Comparison of ENCODE assay signal across 22 cellular contexts in the genomic region with DNA sequence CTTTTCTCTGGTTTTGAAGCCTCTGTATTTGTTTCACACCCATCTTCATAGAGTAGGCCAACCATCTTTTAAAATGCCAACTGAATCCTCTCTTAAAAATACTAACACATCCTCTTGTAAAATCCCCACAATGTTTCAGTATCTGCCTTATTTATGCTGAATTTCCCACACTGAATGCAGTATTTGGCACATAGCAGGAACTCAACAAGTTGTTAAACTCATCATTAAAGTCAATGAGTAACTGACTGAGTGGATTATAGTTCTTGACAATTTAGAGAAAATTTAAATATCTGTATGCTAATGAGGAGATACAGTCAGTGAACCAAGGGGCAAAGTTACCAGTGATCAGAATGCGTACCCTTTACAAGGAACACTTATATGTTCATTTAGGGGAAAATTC.
A peak's percentile ranks its signal among the peaks of the same experiment; 100 is the strongest.
DNase-seq lines count a peak whose midpoint lies in the region; ATAC-seq, FAIRE-seq and TF ChIP-seq lines count a peak whose summit lies in the region.
"Had no signal": no experiment of that assay in that cellular context is flagged by ENCODE, and none has a peak within 500 bp of the region (broad histone marks: within the 10 kb centered on the region; RNA-seq: fewer than 3 reads in every experiment).

No MANE protein-coding gene starts in this region.

- H3K9me3 ChIP-seq in SU-DHL-6 (ENCODE audit: insufficient read depth, low read length) (no peaks in the 10 kb centered on the region), iPS-18a (ENCODE audit: control insufficient read depth, low read depth, low read length) (no peaks in the 10 kb centered on the region), mucosa of descending colon (no peaks in the 10 kb centered on the region), WERI-Rb-1 (ENCODE audit: severe bottlenecking) (no peaks in the 10 kb centered on the region)
- H3K9me3 ChIP-seq: MG63, SJSA1 had no signal

- ATAC-seq in mucosa of descending colon (peak; percentile 46), GM19397 (IDR thresholded peaks at IDR 0.05; ENCODE audit: unreplicated experiment) (no peak), HG03025 (IDR thresholded peaks at IDR 0.05; ENCODE audit: low FRiP score, unreplicated experiment) (no peak)
- ATAC-seq: HCT116 had no signal

- no peak overlapping the region for H3K9ac ChIP-seq in SU-DHL-6 (ENCODE audit: low read length)
- H3K9ac ChIP-seq in iPS-18a (ENCODE audit: low read length): no peak overlapping the region

- H3K79me2 ChIP-seq in SU-DHL-6 (ENCODE audit: insufficient read depth, low read length): no peaks in the 10 kb centered on the region

- TF ChIP-seq CTCF in D721Med (IDR thresholded peaks at IDR 0.05; ENCODE audit: insufficient read depth, missing control alignments): no peak
- no peak for TF ChIP-seq CTCF in SU-DHL-6 (IDR thresholded peaks at IDR 0.05; ENCODE audit: insufficient read depth, low read length, poor library complexity, severe bottlenecking)
- TF ChIP-seq CTCF in mucosa of descending colon (IDR thresholded peaks at IDR 0.05): no peak
- no peak for TF ChIP-seq CTCF in WERI-Rb-1 (IDR thresholded peaks at IDR 0.05; ENCODE audit: low read depth, low read length)

- no peaks in the 10 kb centered on the region for H4K20me1 ChIP-seq in SU-DHL-6 (ENCODE audit: low read depth, low read length)

- no peak overlapping the region for H3K4me3 ChIP-seq in SU-DHL-6 (ENCODE audit: insufficient read depth, low read length, poor library complexity, severe bottlenecking)
- no peak overlapping the region for H3K4me3 ChIP-seq in iPS-18a (ENCODE audit: low read length)
- no peak overlapping the region for H3K4me3 ChIP-seq in mucosa of descending colon
- no peak overlapping the region for H3K4me3 ChIP-seq in WERI-Rb-1 (ENCODE audit: low read depth, low read length)
- H3K4me3 ChIP-seq: MG63, PC-9, SJSA1 had no signal

- no peak overlapping the region for H3K4me2 ChIP-seq in SU-DHL-6 (ENCODE audit: low read depth, low read length, poor library complexity, severe bottlenecking)
- H3K4me2 ChIP-seq: PC-9 had no signal

- H3K9me2 ChIP-seq in SU-DHL-6 (replicated peaks; ENCODE audit: insufficient read depth, low read length): no peaks in the 10 kb centered on the region

- no peak overlapping the region for H3K27ac ChIP-seq in SU-DHL-6 (ENCODE audit: low read depth, low read length)
- H3K27ac ChIP-seq in iPS-18a (ENCODE audit: low read length): peak overlapping the region; percentile 57
- no peak overlapping the region for H3K27ac ChIP-seq in WERI-Rb-1
- H3K27ac ChIP-seq: 22Rv1, C4-2B, PC-9, SJSA1 had no signal

- no peak for DNase-seq in D721Med (ENCODE audit: insufficient read length, low spot score)
- no peak for DNase-seq in mucosa of descending colon
- no peak for DNase-seq in WERI-Rb-1
- DNase-seq in NCI-H1105 (lab: John Stamatoyannopoulos, UW): no peak
- DNase-seq: GOT3, IMR-90, KG1, MG63, NCI-H2029 treated with DMSO at 0.1 percent for 48 hours, NCI-H446 treated with DMSO at 0.1 percent for 48 hours, NCI-H526 treated with DMSO at 0.1 percent for 48 hours, PC-9, Right ventricle myocardium superior, RPMI8226 had no signal

- intact Hi-C loops in mucosa of descending colon (cut with DNase I, micrococcal nuclease): no loop called here

- H2AFZ ChIP-seq in SU-DHL-6 (ENCODE audit: low read depth, low read length, severe bottlenecking): peak overlapping the region; percentile 16
- H2AFZ ChIP-seq: PC-9 had no signal

- H3K36me3 ChIP-seq in SU-DHL-6 (ENCODE audit: low read length) (no peaks in the 10 kb centered on the region), iPS-18a (ENCODE audit: control insufficient read depth, low read depth, low read length) (no peaks in the 10 kb centered on the region), mucosa of descending colon (ENCODE audit: low read depth) (no peaks in the 10 kb centered on the region), WERI-Rb-1 (no peaks in the 10 kb centered on the region)
- H3K36me3 ChIP-seq: MG63, SJSA1 had no signal

- H3K4me1 ChIP-seq in iPS-18a (ENCODE audit: control insufficient read depth, low read depth, low read length) (peaks cover 20% of the 10 kb centered on the region), mucosa of descending colon (ENCODE audit: low read depth) (peaks cover 11% of the 10 kb centered on the region)
- H3K4me1 ChIP-seq: SJSA1 had no signal

- FAIRE-seq in D721Med (lab: Jason Lieb, UNC): peak; percentile 38

- H3F3A ChIP-seq in SU-DHL-6 (ENCODE audit: insufficient read depth): no peaks in the 10 kb centered on the region

- H3K27me3 ChIP-seq in SU-DHL-6 (ENCODE audit: low read length): no peaks in the 10 kb centered on the region
- H3K27me3 ChIP-seq in iPS-18a (ENCODE audit: control insufficient read depth, insufficient read depth, low read length): no peaks in the 10 kb centered on the region
- H3K27me3 ChIP-seq in WERI-Rb-1 (ENCODE audit: insufficient read depth, low read depth, severe bottlenecking): no peaks in the 10 kb centered on the region
- H3K27me3 ChIP-seq: MG63, SJSA1 had no signal
